In the genomic region with DNA sequence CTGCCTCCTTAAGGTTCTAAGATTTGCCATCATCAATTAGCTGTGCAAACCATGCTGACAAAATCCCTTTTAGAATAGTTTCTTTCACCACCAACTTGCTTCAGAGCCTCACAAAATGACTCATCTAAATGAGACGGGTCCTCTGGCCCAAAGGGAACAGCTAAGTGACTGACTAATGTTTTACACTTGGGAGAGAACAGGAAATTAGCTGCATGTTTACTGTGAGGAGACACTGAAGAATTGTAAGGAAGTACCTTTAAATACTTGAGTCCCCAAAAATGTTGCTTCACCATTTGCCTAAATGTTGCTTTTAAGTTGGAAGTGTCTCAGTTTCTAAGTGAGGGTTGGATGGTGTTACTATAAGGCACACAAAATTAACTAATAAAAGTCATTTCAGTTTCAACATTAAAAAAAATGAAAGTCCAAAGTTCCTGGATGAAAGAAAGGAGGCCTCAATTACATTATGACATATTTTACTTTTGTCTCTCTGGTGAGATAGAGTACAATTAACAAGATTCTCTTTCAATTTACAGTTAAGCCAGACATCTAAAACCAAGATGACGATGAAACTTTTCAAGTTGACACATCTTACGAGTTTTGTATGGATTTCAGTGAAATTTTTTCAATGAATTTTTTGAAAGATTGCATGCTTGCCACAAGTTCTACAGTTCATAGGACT, we compare ENCODE assay signal across 8 cellular contexts.
DNase-seq lines count a peak whose midpoint lies in the region; ATAC-seq, FAIRE-seq and TF ChIP-seq lines count a peak whose summit lies in the region.

No MANE protein-coding gene starts in this region.

- H3K9ac ChIP-seq in K562 (ENCODE audit: insufficient read depth in 1 of 2, low read depth in 2 of 2, low read length in 2 of 2): no peak overlapping the region
- H3K9ac ChIP-seq in trophoblast cell (ENCODE audit: low read length): no peak overlapping the region

- BruUV-seq in K562 (replicated peaks; lab: Mats Ljungman, UMichigan): no TSS peak

- H3K18ac ChIP-seq in trophoblast cell (ENCODE audit: low read length): no peak overlapping the region

- H3K4ac ChIP-seq in trophoblast cell (ENCODE audit: low read depth, low read length): no peak overlapping the region

- H2BK5ac ChIP-seq in trophoblast cell (ENCODE audit: low read depth, low read length, poor library complexity): no peak overlapping the region

- POLR2A ChIA-PET in K562 (lab: Yijun Ruan, JAX): no interaction called here

- no peaks in the 10 kb centered on the region for H3K27me3 ChIP-seq in K562 (ENCODE audit: control insufficient read depth in 2 of 2, insufficient read depth in 2 of 2, low read length in 2 of 2)
- no peaks in the 10 kb centered on the region for H3K27me3 ChIP-seq in trophoblast cell (ENCODE audit: insufficient read depth, low read length)
- no peaks in the 10 kb centered on the region for H3K27me3 ChIP-seq in suprapubic skin

- H2BK120ac ChIP-seq in trophoblast cell (ENCODE audit: insufficient read depth, low read length, poor library complexity): no peak overlapping the region

- H2AFZ ChIP-seq in K562 (ENCODE audit: low read depth, low read length) (peak overlapping the region; percentile 60; the same call in 1 of the 2 replicates), trophoblast cell (ENCODE audit: insufficient read depth, low read length, poor library complexity) (no peak overlapping the region)

- H2BK12ac ChIP-seq in trophoblast cell (ENCODE audit: low read length): no peak overlapping the region

- peak; percentile 74 for ATAC-seq in GM18873 (IDR thresholded peaks at IDR 0.05; ENCODE audit: low FRiP score, unreplicated experiment)
- no peak for ATAC-seq in K562

- peaks cover 16% of the 10 kb centered on the region for H3K79me1 ChIP-seq in trophoblast cell (ENCODE audit: low read length)

- TF ChIP-seq EP300 in K562 (IDR thresholded peaks at IDR 0.05; ENCODE audit: low read length): no peak
- TF ChIP-seq EP300 in suprapubic skin (IDR thresholded peaks at IDR 0.05): no peak

- no peak overlapping the region for H4K8ac ChIP-seq in trophoblast cell (ENCODE audit: low read depth, low read length)

- H3K9me3 ChIP-seq in K562 (replicated peaks; ENCODE audit: control insufficient read depth, insufficient read depth, low read depth, low read length) (no peaks in the 10 kb centered on the region), trophoblast cell (ENCODE audit: insufficient read depth, low read depth, low read length) (no peaks in the 10 kb centered on the region), suprapubic skin (no peaks in the 10 kb centered on the region)

- H2AK5ac ChIP-seq in trophoblast cell (ENCODE audit: low read length): no peak overlapping the region

- FAIRE-seq in K562 (lab: Jason Lieb, UNC): no peak

- H3K4me2 ChIP-seq in K562 (ENCODE audit: insufficient read depth, low read length) (no peak overlapping the region), trophoblast cell (ENCODE audit: low read length) (no peak overlapping the region)

- H4K12ac ChIP-seq in trophoblast cell (ENCODE audit: low read depth, low read length): no peak overlapping the region

- WGBS in K562 (ENCODE audit: insufficient coverage, low coverage, missing lambda C conversion rate): 54% methylated on average over 3 of the region's 3 CpGs
- WGBS in trophoblast cell (ENCODE audit: extremely low coverage, insufficient coverage, insufficient read length): no CpG with 5 or more reads among the region's 3 CpGs
- 77% methylated on average over 3 of the region's 3 CpGs for WGBS in suprapubic skin

- no peak overlapping the region for H3K27ac ChIP-seq in K562 (ENCODE audit: extremely low read depth, low read depth, low read length)
- H3K27ac ChIP-seq in trophoblast cell (ENCODE audit: low read depth, low read length): peak overlapping the region; percentile 54
- H3K27ac ChIP-seq in suprapubic skin: no peak overlapping the region
- H3K27ac ChIP-seq in caudate nucleus (ENCODE audit: low read depth, low read length): no peak overlapping the region

- in situ Hi-C loops in K562 (cut with MboI): no loop called here

- no peaks in the 10 kb centered on the region for H4K20me1 ChIP-seq in K562 (replicated peaks; ENCODE audit: control insufficient read depth, insufficient read depth, low read length)

- no peak overlapping the region for H3K14ac ChIP-seq in trophoblast cell (ENCODE audit: low read length)

- DNase-seq in 8988T (peak; percentile 32), HK-2 (ENCODE audit: unreplicated experiment) (peak; percentile 37), K562 (ENCODE audit: extremely low read depth in 1 of 4, low spot score in 3 of 4) (peak in 1 of 4 experiments; percentile 20), trophoblast cell (peak; percentile 32 to 54), suprapubic skin (ENCODE audit: low spot score in 2 of 2) (no peak), caudate nucleus (lab: John Stamatoyannopoulos, UW) (no peak), retina (no peak)

- TF ChIP-seq CTCF in K562 (IDR thresholded peaks at IDR 0.05 in 2 of 3, conservative IDR thresholded peaks at IDR 0.05 in 1 of 3; ENCODE audit: insufficient read depth in 2 of 3, low read depth in 1 of 3, low read length in 3 of 3) (no peak), suprapubic skin (IDR thresholded peaks at IDR 0.05) (no peak)

- H4K91ac ChIP-seq in trophoblast cell (ENCODE audit: low read depth, low read length): no peak overlapping the region

- H3K79me2 ChIP-seq in K562 (ENCODE audit: control insufficient read depth, insufficient read depth, low read length) (no peaks in the 10 kb centered on the region), trophoblast cell (ENCODE audit: control insufficient read depth, insufficient read depth, low read length, poor library complexity) (no peaks in the 10 kb centered on the region)

- TF ChIP-seq POLR2A in K562 (conservative IDR thresholded peaks at IDR 0.05): no peak
- TF ChIP-seq POLR2A in suprapubic skin (IDR thresholded peaks at IDR 0.05): no peak

- intact Hi-C loops in K562 (cut with micrococcal nuclease): no loop called here

- no peak for TF ChIP-seq RAD21 in K562 (CRISPR knock-in tag; conservative IDR thresholded peaks at IDR 0.05 in 1 of 2, IDR thresholded peaks at IDR 0.05 in 1 of 2)

- H3K36me3 ChIP-seq in K562 (ENCODE audit: control insufficient read depth, insufficient read depth, low read length) (no peaks in the 10 kb centered on the region), trophoblast cell (ENCODE audit: control insufficient read depth in 1 of 2, insufficient read depth in 2 of 2, low read length in 2 of 2) (no peaks in the 10 kb centered on the region), suprapubic skin (no peaks in the 10 kb centered on the region)

- H3K23ac ChIP-seq in trophoblast cell (ENCODE audit: low read length): no peak overlapping the region

- H3K9me1 ChIP-seq in K562 (ENCODE audit: control insufficient read depth, insufficient read depth, low read length): no peaks in the 10 kb centered on the region

- no peak overlapping the region for H3K4me3 ChIP-seq in K562
- no peak overlapping the region for H3K4me3 ChIP-seq in trophoblast cell (ENCODE audit: low read depth, low read length)
- no peak overlapping the region for H3K4me3 ChIP-seq in suprapubic skin

- H3K4me1 ChIP-seq in K562 (replicated peaks in 1 of 2; ENCODE audit: control insufficient read depth in 2 of 2, insufficient read depth in 2 of 2, low read length in 2 of 2): no peaks in the 10 kb centered on the region
- H3K4me1 ChIP-seq in trophoblast cell (ENCODE audit: control insufficient read depth in 1 of 2, insufficient read depth in 2 of 2, low read length in 2 of 2): peaks cover 3% of the 10 kb centered on the region in 2 experiments
- peaks cover 5% of the 10 kb centered on the region for H3K4me1 ChIP-seq in suprapubic skin

- CTCF ChIA-PET in K562 (lab: Yijun Ruan, JAX; ENCODE audit: low intra/inter-chr PET ratio): no interaction called here

TF ChIP-seq in K562, 482 proteins besides CTCF, POLR2A, EP300 and RAD21 (continues in another document):
- TF ChIP-seq HSF4 (CRISPR knock-in tag; IDR thresholded peaks at IDR 0.05; ENCODE audit: borderline replicate concordance) (no peak), JUN (IDR thresholded peaks at IDR 0.05; ENCODE audit: borderline replicate concordance, low read depth, low read length) (peak; percentile 42; the same call in 1 of the 2 replicates), JUN (CRISPR knock-in tag; IDR thresholded peaks at IDR 0.05; ENCODE audit: borderline replicate concordance) (no peak), FOXA3 (CRISPR knock-in tag; conservative IDR thresholded peaks at IDR 0.05 in 1 of 2, IDR thresholded peaks at IDR 0.05 in 1 of 2) (no peak), ZNF695 (CRISPR knock-in tag; IDR thresholded peaks at IDR 0.05) (no peak), FOXK2 (conservative IDR thresholded peaks at IDR 0.05 in 1 of 2, IDR thresholded peaks at IDR 0.05 in 1 of 2; ENCODE audit: low read depth in 2 of 2) (0 out of 4 replicates have a peak, but pooled peaks have one; percentile 39 to 41), E2F6 (IDR thresholded peaks at IDR 0.05; ENCODE audit: borderline replicate concordance in 1 of 2, extremely low read depth in 1 of 2, insufficient read depth in 1 of 2, insufficient read length in 1 of 2, low read depth in 1 of 2, low read length in 1 of 2, poor library complexity in 1 of 2, severe bottlenecking in 1 of 2) (no peak), JUND (IDR thresholded peaks at IDR 0.05; ENCODE audit: borderline replicate concordance, low read depth, low read length) (0 out of 2 replicates have a peak, but pooled peaks have one; percentile 43), JUND (tag; IDR thresholded peaks at IDR 0.05; ENCODE audit: borderline replicate concordance, low read depth, low read length) (no peak), FOSL1 (tag; conservative IDR thresholded peaks at IDR 0.05) (peak; percentile 65), CEBPG (CRISPR knock-in tag; IDR thresholded peaks at IDR 0.05) (no peak), CEBPG (tag; conservative IDR thresholded peaks at IDR 0.05 in 1 of 2, IDR thresholded peaks at IDR 0.05 in 1 of 2) (peak in 1 of 2 experiments; percentile 68; a peak in 2 of 4 replicates)

Comparison
In these comparisons a context has a peak if more than half of its experiments do, and no peak if none do; other contexts are left out.
1. DNase-seq: peak in 8988T (single experiment), HK-2 (single experiment) and trophoblast cell (2 of 2); none in suprapubic skin (0 of 2), caudate nucleus (0 of 61) and retina (single experiment).